In genomic region chr16:21704266-21704665, GRCh38 we compare ENCODE assay signal across 36 cellular contexts. TPM values are rescaled to one million over a fixed set of nuclear protein-coding genes. Genes with fewer than 3 reads are reported as not detected.
"Had no signal": no experiment of that assay in that cellular context is flagged by ENCODE, and none has a peak within 500 bp of the region (broad histone marks: within the 10 kb centered on the region; RNA-seq: fewer than 3 reads in every experiment).

No MANE protein-coding gene starts in this region.

- H3K4me1 ChIP-seq: ascending aorta, breast epithelium, colonic mucosa had no signal

- H3K9me3 ChIP-seq: ascending aorta, breast epithelium, colonic mucosa, esophagus squamous epithelium, gastroesophageal sphincter had no signal

- ATAC-seq: activated naive CD4-positive, alpha-beta T cell treated with anti-CD3 and anti-CD28 coated beads, Interleukin-2, amount 50 U/mL, for 72 hours; activated T-cell treated with anti-CD3 and anti-CD28 coated beads, Interleukin-2, amount 50 U/mL, for 72 hours; gastroesophageal sphincter had no signal

- H3K4me1 Mint-ChIP-seq: brain had no signal

- H3K4me3 ChIP-seq: ascending aorta, breast epithelium, cardiac muscle cell, colonic mucosa, esophagus squamous epithelium, gastroesophageal sphincter had no signal

- DNase-seq: activated CD4-positive, alpha-beta memory T cell treated with anti-CD3 and anti-CD28 coated beads, Interleukin-2, amount 10 ng/mL, durations not matched to agents 7 days and 5 days; activated CD4-positive, alpha-beta T cell treated with anti-CD3 and anti-CD28 coated beads for 1 hour; activated CD4-positive, alpha-beta T cell treated with anti-CD3 and anti-CD28 coated beads for 4 hours; activated CD4-positive, alpha-beta T cell treated with anti-CD3 and anti-CD28 coated beads, Interleukin-2, amount 10 ng/mL, durations not matched to agents 7 days and 5 days; activated CD4-positive, alpha-beta T cell treated with anti-CD3 and anti-CD28 coated beads, Interleukin-2, amount 50 U/mL, for 4 hours; activated CD8-positive, alpha-beta memory T cell treated with anti-CD3 and anti-CD28 coated beads, Interleukin-2, amount 50 U/mL, for 48 hours; activated gamma-delta T cell; activated naive CD4-positive, alpha-beta T cell; activated naive CD4-positive, alpha-beta T cell treated with anti-CD3 and anti-CD28 coated beads, Interleukin-2, amount 10 ng/mL, durations not matched to agents 7 days and 5 days; activated naive CD8-positive, alpha-beta T cell treated with anti-CD3 and anti-CD28 coated beads, Interleukin-2, amount 10 ng/mL, durations not matched to agents 7 days and 5 days; activated T-cell treated with anti-CD3 and anti-CD28 coated beads for 4 hours; activated T-cell treated with anti-CD3 and anti-CD28 coated beads, Interleukin-2, amount 50 U/mL, for 24 hours; activated T-cell treated with anti-CD3 and anti-CD28 coated beads, Interleukin-2, amount 50 U/mL, for 72 hours; central memory CD4-positive, alpha-beta T cell; cerebellar nuclear complex; colonic mucosa; effector CD8-positive, alpha-beta T cell; esophagus squamous epithelium; foreskin melanocyte; head of caudate nucleus; T1000 had no signal

- H3K27me3 ChIP-seq: breast epithelium, cardiac muscle cell, colonic mucosa, esophagus squamous epithelium had no signal

- H3K36me3 Mint-ChIP-seq: activated naive CD4-positive, alpha-beta T cell treated with anti-CD3 and anti-CD28 coated beads, Interleukin-2, amount 10 ng/mL, durations not matched to agents 7 days and 5 days; activated naive CD4-positive, alpha-beta T cell treated with anti-CD3 and anti-CD28 coated beads, Interleukin-2, amount 50 U/mL, for 72 hours; activated naive CD8-positive, alpha-beta T cell treated with anti-CD3 and anti-CD28 coated beads, Interleukin-2, amount 10 ng/mL, durations not matched to agents 7 days and 5 days; brain had no signal

- H3K36me3 ChIP-seq: ascending aorta, breast epithelium, cardiac muscle cell, colonic mucosa, esophagus squamous epithelium, gastroesophageal sphincter had no signal

- H3K27ac ChIP-seq: ascending aorta, breast epithelium, cardiac muscle cell, colonic mucosa, epithelial cell of prostate, esophagus squamous epithelium, gastroesophageal sphincter had no signal

- FAIRE-seq: endometrium, endothelial cell of umbilical vein had no signal

- H3K9me3 Mint-ChIP-seq: activated CD4-positive, alpha-beta memory T cell treated with anti-CD3 and anti-CD28 coated beads, Interleukin-2, amount 10 ng/mL, durations not matched to agents 7 days and 5 days; activated CD4-positive, alpha-beta T cell treated with anti-CD3 and anti-CD28 coated beads, Interleukin-2, amount 10 ng/mL, durations not matched to agents 7 days and 5 days; activated naive CD4-positive, alpha-beta T cell treated with anti-CD3 and anti-CD28 coated beads, Interleukin-2, amount 10 ng/mL, durations not matched to agents 7 days and 5 days; activated naive CD4-positive, alpha-beta T cell treated with anti-CD3 and anti-CD28 coated beads, Interleukin-2, amount 50 U/mL, for 72 hours; activated naive CD8-positive, alpha-beta T cell treated with anti-CD3 and anti-CD28 coated beads, Interleukin-2, amount 10 ng/mL, durations not matched to agents 7 days and 5 days; activated T-cell treated with anti-CD3 and anti-CD28 coated beads, Interleukin-2, amount 50 U/mL, for 24 hours; activated T-cell treated with anti-CD3 and anti-CD28 coated beads, Interleukin-2, amount 50 U/mL, for 72 hours; T-helper 1 cell treated with Interleukin-12 subunit alpha and Interleukin-12 subunit beta and Interleukin-4 antibody, amounts not matched to agents 30 μg/mL and 1 μg/mL, for 36 hours had no signal

- H3K27me3 Mint-ChIP-seq: activated CD4-positive, alpha-beta memory T cell treated with anti-CD3 and anti-CD28 coated beads, Interleukin-2, amount 10 ng/mL, durations not matched to agents 7 days and 5 days; activated T-cell treated with anti-CD3 and anti-CD28 coated beads, Interleukin-2, amount 50 U/mL, for 24 hours; brain had no signal

- H3K27ac Mint-ChIP-seq: activated CD4-positive, alpha-beta memory T cell treated with anti-CD3 and anti-CD28 coated beads, Interleukin-2, amount 10 ng/mL, durations not matched to agents 7 days and 5 days; activated CD4-positive, alpha-beta T cell treated with anti-CD3 and anti-CD28 coated beads, Interleukin-2, amount 10 ng/mL, durations not matched to agents 7 days and 5 days; activated naive CD4-positive, alpha-beta T cell treated with anti-CD3 and anti-CD28 coated beads, Interleukin-2, amount 10 ng/mL, durations not matched to agents 7 days and 5 days; activated naive CD4-positive, alpha-beta T cell treated with anti-CD3 and anti-CD28 coated beads, Interleukin-2, amount 50 U/mL, for 72 hours; activated naive CD8-positive, alpha-beta T cell treated with anti-CD3 and anti-CD28 coated beads, Interleukin-2, amount 10 ng/mL, durations not matched to agents 7 days and 5 days; activated T-cell treated with anti-CD3 and anti-CD28 coated beads, Interleukin-2, amount 50 U/mL, for 24 hours; activated T-cell treated with anti-CD3 and anti-CD28 coated beads, Interleukin-2, amount 50 U/mL, for 72 hours; brain; T-helper 1 cell treated with Interleukin-12 subunit alpha and Interleukin-12 subunit beta and Interleukin-4 antibody, amounts not matched to agents 30 μg/mL and 1 μg/mL, for 36 hours had no signal

- H3K4me3 Mint-ChIP-seq: activated CD4-positive, alpha-beta memory T cell treated with anti-CD3 and anti-CD28 coated beads, Interleukin-2, amount 10 ng/mL, durations not matched to agents 7 days and 5 days; activated CD4-positive, alpha-beta T cell treated with anti-CD3 and anti-CD28 coated beads, Interleukin-2, amount 10 ng/mL, durations not matched to agents 7 days and 5 days; activated naive CD4-positive, alpha-beta T cell treated with anti-CD3 and anti-CD28 coated beads, Interleukin-2, amount 10 ng/mL, durations not matched to agents 7 days and 5 days; activated naive CD8-positive, alpha-beta T cell treated with anti-CD3 and anti-CD28 coated beads, Interleukin-2, amount 10 ng/mL, durations not matched to agents 7 days and 5 days; activated T-cell treated with anti-CD3 and anti-CD28 coated beads, Interleukin-2, amount 50 U/mL, for 24 hours; activated T-cell treated with anti-CD3 and anti-CD28 coated beads, Interleukin-2, amount 50 U/mL, for 72 hours; brain; T-helper 1 cell treated with Interleukin-12 subunit alpha and Interleukin-12 subunit beta and Interleukin-4 antibody, amounts not matched to agents 30 μg/mL and 1 μg/mL, for 36 hours had no signal

RNA-seq across cellular contexts. Expression of gene OTOA, which starts 40.5 kb away (rescaled TPM):
- total RNA-seq: ascending aorta, colonic mucosa, dermis microvascular lymphatic vessel endothelial cell had no signal
- polyA plus RNA-seq: cardiac muscle cell, endothelial cell of umbilical vein, esophagus, fibroblast of lung had no signal

RNA-seq across cellular contexts. Expression of gene IGSF6, which starts 51.9 kb away (rescaled TPM):
- total RNA-seq: cardiac muscle cell, endothelial cell of umbilical vein, fibroblast of lung, fibroblast of villous mesenchyme, glomerular endothelial cell had no signal
- polyA plus RNA-seq: endothelial cell of umbilical vein, fibroblast of lung had no signal
